In genomic region chr15:64895285-64896065, GRCh38 we compare ENCODE assay signal across 8 cellular contexts. TPM values are rescaled to one million over a fixed set of nuclear protein-coding genes. Genes with fewer than 3 reads are reported as not detected.
DNase-seq lines count a peak whose midpoint lies in the region; ATAC-seq and TF ChIP-seq lines count a peak whose summit lies in the region.

No MANE protein-coding gene starts in this region.

- TF ChIP-seq CTCF in gastroesophageal sphincter (IDR thresholded peaks at IDR 0.05), result no peak

- CTCF ChIA-PET in activated CD4-positive, alpha-beta memory T cell treated with anti-CD3 and anti-CD28 coated beads for 36 hours (lab: Charles Lee), result interaction anchor here (0.7 to 5.0 kb wide), 12 partner anchors 9 to 208 kb away, joined by 3 to 60 read pairs (median 10); partner anchors contain the start of genes ANKDD1A and PLEKHO2

- ATAC-seq in gastroesophageal sphincter (no peak), sciatic nerve (peak; percentile 28), GM18519 (IDR thresholded peaks at IDR 0.05; ENCODE audit: low FRiP score, unreplicated experiment) (no peak)

- peak; percentile 71 for DNase-seq in activated CD8-positive, alpha-beta memory T cell treated with anti-CD3 and anti-CD28 coated beads for 24 hours
- DNase-seq in activated CD8-positive, alpha-beta memory T cell treated with anti-CD3 and anti-CD28 coated beads, Interleukin-2, amount 50 U/mL, for 48 hours, result no peak
- peak; percentile 94 for DNase-seq in KBM-7
- DNase-seq in activated CD4-positive, alpha-beta memory T cell treated with anti-CD3 and anti-CD28 coated beads for 36 hours, result peak; percentile 48
- DNase-seq in sciatic nerve (ENCODE audit: low spot score), result no peak
- DNase-seq in SHP77 treated with DMSO at 0.1 percent for 48 hours (lab: John Stamatoyannopoulos, UW), result no peak

- H3K4me3 ChIP-seq in gastroesophageal sphincter, result peak overlapping the region in 1 of 2 donors; percentile 36

- H3K9me3 Mint-ChIP-seq in activated CD4-positive, alpha-beta memory T cell treated with anti-CD3 and anti-CD28 coated beads for 36 hours, result peaks cover 3% of the 10 kb centered on the region

- H3K27ac Mint-ChIP-seq in activated CD4-positive, alpha-beta memory T cell treated with anti-CD3 and anti-CD28 coated beads for 36 hours, result peak overlapping the region; percentile 99

- intact Hi-C loops in activated CD4-positive, alpha-beta memory T cell treated with anti-CD3 and anti-CD28 coated beads for 36 hours (cut with micrococcal nuclease), result loop anchor here (10.0 kb wide), 1 partner anchor 1391 kb away; the partner anchor contains the start of gene USP3
- intact Hi-C loops in sciatic nerve (cut with DNase I), result no loop called here

- peak overlapping the region; percentile 30 to 79 (median 78) for H3K27ac ChIP-seq in gastroesophageal sphincter

- H3K4me1 ChIP-seq in gastroesophageal sphincter, result peaks cover 0 to 63% (median 30%) of the 10 kb centered on the region in 3 donors

- no peak for TF ChIP-seq EP300 in gastroesophageal sphincter (IDR thresholded peaks at IDR 0.05)

- H3K27me3 Mint-ChIP-seq in activated CD4-positive, alpha-beta memory T cell treated with anti-CD3 and anti-CD28 coated beads for 36 hours, result no peaks in the 10 kb centered on the region

- H3K36me3 ChIP-seq in gastroesophageal sphincter, result no peaks in the 10 kb centered on the region

- H3K9me3 ChIP-seq in gastroesophageal sphincter, result peaks cover 0 to 3% (median 0%) of the 10 kb centered on the region in 3 donors

- no peaks in the 10 kb centered on the region for H3K27me3 ChIP-seq in gastroesophageal sphincter

- H3K4me3 Mint-ChIP-seq in activated CD4-positive, alpha-beta memory T cell treated with anti-CD3 and anti-CD28 coated beads for 36 hours, result peak overlapping the region; percentile 95

- in situ Hi-C loops in KBM-7 (cut with MboI; ENCODE audit: low pct_unique_long_range_greater_than_20kb, low sequenced_read_pairs), result no loop called here

- 23 to 35% methylated on average over 2 to 5 of the region's 6 CpGs for WGBS in gastroesophageal sphincter (ENCODE audit: low coverage in 1 of 2), 2 donors

- H3K4me1 Mint-ChIP-seq in activated CD4-positive, alpha-beta memory T cell treated with anti-CD3 and anti-CD28 coated beads for 36 hours (ENCODE audit: low read depth), result peaks cover 59% of the 10 kb centered on the region

- peaks cover 10% of the 10 kb centered on the region for H3K36me3 Mint-ChIP-seq in activated CD4-positive, alpha-beta memory T cell treated with anti-CD3 and anti-CD28 coated beads for 36 hours

- POLR2A ChIA-PET in activated CD4-positive, alpha-beta memory T cell treated with anti-CD3 and anti-CD28 coated beads for 36 hours (lab: Charles Lee), result interaction anchor here (1.7 to 4.2 kb wide), 4 partner anchors 9 to 70 kb away, joined by 8 to 98 read pairs (median 22); partner anchors contain the start of gene PIF1

- no peak for TF ChIP-seq POLR2A in gastroesophageal sphincter (IDR thresholded peaks at IDR 0.05)

RNA-seq across cellular contexts. Expression of gene ANKDD1A, which starts 16.2 kb away (rescaled TPM):
- 1 to 10 TPM; 6.3 to 6.6 TPM for total RNA-seq in activated CD4-positive, alpha-beta memory T cell treated with anti-CD3 and anti-CD28 coated beads for 36 hours
- total RNA-seq in gastroesophageal sphincter, result 10 to 100 TPM in 2 of 4 donors, 1 to 10 TPM in 2; 4.6 to 15.6 (median 8.5) TPM
- 25.5 TPM for total RNA-seq in sciatic nerve

RNA-seq across cellular contexts. Expression of gene PLEKHO2, which starts 53.8 kb away (rescaled TPM):
- total RNA-seq in activated CD4-positive, alpha-beta memory T cell treated with anti-CD3 and anti-CD28 coated beads for 36 hours, result 10 to 100 TPM; 15.3 to 15.6 TPM
- total RNA-seq in gastroesophageal sphincter (10 to 100 TPM; 27.1 to 47.9 (median 43.1) TPM), sciatic nerve (62.9 TPM)

Comparison
In these comparisons a context has a peak if more than half of its experiments do, and no peak if none do; other contexts are left out.
1. DNase-seq: peak in activated CD8-positive, alpha-beta memory T cell treated with anti-CD3 and anti-CD28 coated beads for 24 hours (single experiment), KBM-7 (single experiment) and activated CD4-positive, alpha-beta memory T cell treated with anti-CD3 and anti-CD28 coated beads for 36 hours (single experiment); none in activated CD8-positive, alpha-beta memory T cell treated with anti-CD3 and anti-CD28 coated beads, Interleukin-2, amount 50 U/mL, for 48 hours (single experiment), sciatic nerve (single experiment) and SHP77 treated with DMSO at 0.1 percent for 48 hours (single experiment).